In genomic region chr20:51220293-51220706, GRCh38 we compare ENCODE assay signal across 1 cellular context.
TF ChIP-seq lines count a peak whose summit lies in the region.

No MANE protein-coding gene starts in this region.

TF ChIP-seq in GM12878, 131 proteins besides CTCF, POLR2A, EP300 and RAD21 (continued from another document):
- TF ChIP-seq BCLAF1 (IDR thresholded peaks at IDR 0.05) (no peak), IRF3 (IDR thresholded peaks at IDR 0.05) (no peak), BCL11A (IDR thresholded peaks at IDR 0.05; ENCODE audit: low read depth, low read length) (no peak), CEBPB (IDR thresholded peaks at IDR 0.05; ENCODE audit: borderline replicate concordance in 1 of 2, low read depth in 2 of 2, low read length in 2 of 2) (no peak)
